32 cellular contexts compared by ENCODE assay signal in genomic region chr9:121380941-121381340, GRCh38.
"Had no signal": no experiment of that assay in that cellular context is flagged by ENCODE, and none has a peak within 500 bp of the region (broad histone marks: within the 10 kb centered on the region; RNA-seq: fewer than 3 reads in every experiment).

No MANE protein-coding gene starts in this region.

- H3K4me3 ChIP-seq: ascending aorta, cardiac muscle cell, Peyer's patch, SJSA1 had no signal

- H3K4me3 Mint-ChIP-seq: activated CD4-positive, alpha-beta memory T cell treated with anti-CD3 and anti-CD28 coated beads for 36 hours; activated naive CD8-positive, alpha-beta T cell treated with anti-CD3 and anti-CD28 coated beads for 36 hours; central memory CD8-positive, alpha-beta T cell; T-helper 1 cell treated with Interleukin-12 subunit alpha and Interleukin-12 subunit beta and Interleukin-4 antibody, amounts not matched to agents 30 μg/mL and 1 μg/mL, for 36 hours; T-helper 2 cell treated with Interferon-gamma antibody and Interleukin-4, amounts not matched to agents 5 μg/mL and 100 μg/mL, for 36 hours; WTC11 had no signal

- H3K27me3 ChIP-seq: ascending aorta, cardiac muscle cell, Peyer's patch, SJSA1 had no signal

- H3K36me3 ChIP-seq: ascending aorta, cardiac muscle cell, Peyer's patch, SJSA1 had no signal

- H3K9ac ChIP-seq: KMS-11, SK-N-SH had no signal

- ATAC-seq: PC-3, WTC11 had no signal

- DNase-seq: activated CD4-positive, alpha-beta memory T cell treated with anti-CD3 and anti-CD28 coated beads for 36 hours; activated CD4-positive, alpha-beta T cell treated with anti-CD3 and anti-CD28 coated beads for 4 hours; activated CD4-positive, alpha-beta T cell treated with anti-CD3 and anti-CD28 coated beads, Interleukin-2, amount 50 U/mL, for 1 hour; activated CD4-positive, CD25-positive, alpha-beta regulatory T cell treated with anti-CD3 and anti-CD28 coated beads, Interleukin-2, amount 50 U/mL, for 72 hours; activated CD8-positive, alpha-beta memory T cell treated with anti-CD3 and anti-CD28 coated beads, Interleukin-2, amount 50 U/mL, for 48 hours; activated effector memory CD4-positive, alpha-beta T cell treated with Interleukin-2 at 50 U/mL for 16 hours; activated naive CD4-positive, alpha-beta T cell treated with anti-CD3 and anti-CD28 coated beads, Interleukin-2, amount 50 U/mL, for 16 hours; activated naive CD8-positive, alpha-beta T cell treated with anti-CD3 and anti-CD28 coated beads for 36 hours; activated T-cell treated with anti-CD3 and anti-CD28 coated beads, Interleukin-2, amount 50 U/mL, for 48 hours; amygdala; MM.1S; MV-4-11; NCI-H1092; NCI-H1436 treated with DMSO at 0.1 percent for 48 hours; NCI-H1694 treated with DMSO at 0.1 percent for 48 hours; NCI-H2029; NCI-H345; NCI-H524 treated with DMSO at 0.1 percent for 48 hours; PC-3; RPMI8226; SHP77 treated with DMSO at 0.1 percent for 48 hours; SK-N-SH had no signal

- FAIRE-seq: TTC549 had no signal

- H3K27ac ChIP-seq: ascending aorta, cardiac muscle cell, KMS-11, Peyer's patch, SJSA1 had no signal

- H3K4me1 Mint-ChIP-seq: central memory CD8-positive, alpha-beta T cell had no signal

- H3K27ac Mint-ChIP-seq: activated CD4-positive, alpha-beta memory T cell treated with anti-CD3 and anti-CD28 coated beads for 36 hours; activated naive CD8-positive, alpha-beta T cell treated with anti-CD3 and anti-CD28 coated beads for 36 hours; T-helper 1 cell treated with Interleukin-12 subunit alpha and Interleukin-12 subunit beta and Interleukin-4 antibody, amounts not matched to agents 30 μg/mL and 1 μg/mL, for 36 hours; T-helper 2 cell treated with Interferon-gamma antibody and Interleukin-4, amounts not matched to agents 5 μg/mL and 100 μg/mL, for 36 hours; WTC11 had no signal

- H3K27me3 Mint-ChIP-seq: activated naive CD8-positive, alpha-beta T cell treated with anti-CD3 and anti-CD28 coated beads for 36 hours; central memory CD8-positive, alpha-beta T cell had no signal

- H3K9me3 ChIP-seq: ascending aorta, Peyer's patch, SJSA1, SK-N-SH had no signal

- H3K4me1 ChIP-seq: ascending aorta, Peyer's patch, SJSA1 had no signal

- H3K9me3 Mint-ChIP-seq: activated CD4-positive, alpha-beta memory T cell treated with anti-CD3 and anti-CD28 coated beads for 36 hours; central memory CD8-positive, alpha-beta T cell had no signal
